In the genomic region with DNA sequence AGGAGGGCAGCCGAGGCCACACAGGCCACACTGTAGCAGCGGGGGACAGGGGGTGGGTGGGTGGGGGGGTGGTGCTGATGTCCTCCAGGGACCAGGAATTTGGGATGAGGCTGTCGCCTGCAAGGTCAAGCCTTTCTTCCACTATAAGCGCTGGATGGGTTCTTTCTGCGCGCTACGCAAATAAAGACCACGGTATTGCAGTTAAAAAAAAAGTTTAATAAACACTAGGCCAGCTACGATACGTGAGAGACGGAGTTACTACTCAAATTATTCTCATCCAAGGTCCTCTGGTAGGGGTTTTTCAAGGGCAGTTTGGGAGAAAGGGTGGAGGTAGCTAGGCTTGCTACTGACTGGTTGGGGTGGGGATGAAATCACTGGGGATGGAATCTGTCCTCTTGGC, we compare ENCODE assay signal across 8 cellular contexts. TPM values are rescaled to one million over a fixed set of nuclear protein-coding genes. Genes with fewer than 3 reads are reported as not detected.
DNase-seq lines count a peak whose midpoint lies in the region; ATAC-seq and TF ChIP-seq lines count a peak whose summit lies in the region.

No MANE protein-coding gene starts in this region.

- H3K4me2 ChIP-seq in neural progenitor cell = peak overlapping the region; percentile 92

- WGBS in HUES64 = 74% methylated on average over 9 of the region's 11 CpGs

- no peaks in the 10 kb centered on the region for H3K27me3 Mint-ChIP-seq in CD4-positive, alpha-beta memory T cell
- H3K27me3 Mint-ChIP-seq in neural progenitor cell (ENCODE audit: insufficient read depth, low read depth) = peaks cover 14% of the 10 kb centered on the region

- CTCF ChIA-PET in CD4-positive, alpha-beta memory T cell (lab: Charles Lee; ENCODE audit: partially characterized antibody) = interaction anchor here (1.7 kb wide), 1 partner anchor 132 kb away, joined by 5 read pairs; the partner anchor contains the start of gene ZNF136

- H3K4me1 Mint-ChIP-seq in CD4-positive, alpha-beta memory T cell = peaks cover 22 to 38% (median 30%) of the 10 kb centered on the region in 4 donors
- H3K4me1 Mint-ChIP-seq in neural progenitor cell = peaks cover 10% of the 10 kb centered on the region

- H3K27ac ChIP-seq in CD4-positive, alpha-beta memory T cell (ENCODE audit: low read depth, low read length) = peak overlapping the region; percentile 80
- no peak overlapping the region for H3K27ac ChIP-seq in HUES64 (ENCODE audit: low read depth, low read length)
- peak overlapping the region in 52 of 59 donors; percentile 17 to 95 (median 82) for H3K27ac ChIP-seq in dorsolateral prefrontal cortex
- H3K27ac ChIP-seq in neural progenitor cell = no peak overlapping the region

- H3K36me3 Mint-ChIP-seq in CD4-positive, alpha-beta memory T cell = peaks cover 9 to 28% of the 10 kb centered on the region in 2 donors
- H3K36me3 Mint-ChIP-seq in neural progenitor cell = peaks cover 21% of the 10 kb centered on the region

- TF ChIP-seq CTCF in dorsolateral prefrontal cortex (IDR thresholded peaks at IDR 0.05 in 54 of 56, conservative IDR thresholded peaks at IDR 0.05 in 2 of 56; ENCODE audit: low read depth in 1 of 56, partially characterized antibody in 56 of 56) (no peak), neural progenitor cell (IDR thresholded peaks at IDR 0.05) (no peak)

- no peaks in the 10 kb centered on the region for H3K27me3 ChIP-seq in CD4-positive, alpha-beta memory T cell (ENCODE audit: insufficient read depth, low read length)
- no peaks in the 10 kb centered on the region for H3K27me3 ChIP-seq in HUES64 (ENCODE audit: insufficient read depth, low read length)
- no peaks in the 10 kb centered on the region for H3K27me3 ChIP-seq in dorsolateral prefrontal cortex
- no peaks in the 10 kb centered on the region for H3K27me3 ChIP-seq in neural progenitor cell

- peak overlapping the region; percentile 68 to 99 (median 96) for H3K27ac Mint-ChIP-seq in CD4-positive, alpha-beta memory T cell
- peak overlapping the region; percentile 93 for H3K27ac Mint-ChIP-seq in neural progenitor cell

- peaks cover 0 to 1% (median 0%) of the 10 kb centered on the region in 8 donors for H3K9me3 Mint-ChIP-seq in CD4-positive, alpha-beta memory T cell
- H3K9me3 Mint-ChIP-seq in neural progenitor cell = peaks cover 54% of the 10 kb centered on the region

- POLR2A ChIA-PET in CD4-positive, alpha-beta memory T cell (lab: Charles Lee; ENCODE audit: partially characterized antibody) = interaction anchor here (0.6 to 8.9 kb wide), 12 partner anchors 15 to 878 kb away, joined by 3 to 148 read pairs (median 4); partner anchors contain the start of genes ZNF136, ZNF20, ZNF443 and ZNF490

- intact Hi-C loops in CD4-positive, alpha-beta memory T cell (cut with micrococcal nuclease) = loop anchor here (2.0 kb wide), 1 partner anchor 132 kb away; the partner anchor contains the start of gene ZNF136
- intact Hi-C loops in dorsolateral prefrontal cortex (cut with DNase I) = no loop called here

- peaks cover 30% of the 10 kb centered on the region for H3K4me1 ChIP-seq in CD4-positive, alpha-beta memory T cell (ENCODE audit: insufficient read depth, low read length)
- H3K4me1 ChIP-seq in HUES64 (ENCODE audit: insufficient read depth, low read length) (peaks cover 8% of the 10 kb centered on the region), neural progenitor cell (peaks cover 6% of the 10 kb centered on the region)

- H3K9me3 ChIP-seq in CD4-positive, alpha-beta memory T cell (ENCODE audit: control insufficient read depth in 1 of 2, low read length in 2 of 2) = no peaks in the 10 kb centered on the region
- H3K9me3 ChIP-seq in HUES64 (ENCODE audit: insufficient read depth, low read depth, low read length) (no peaks in the 10 kb centered on the region), neural progenitor cell (ENCODE audit: low read depth) (no peaks in the 10 kb centered on the region)

- ATAC-seq in GM19467 (IDR thresholded peaks at IDR 0.05; ENCODE audit: unreplicated experiment) (no peak), GM18909 (IDR thresholded peaks at IDR 0.05; ENCODE audit: poor library complexity, unreplicated experiment) (no peak)

- H2AFZ ChIP-seq in neural progenitor cell (replicated peaks) = peak overlapping the region; percentile 94

- peaks cover 38% of the 10 kb centered on the region for H3K79me2 ChIP-seq in neural progenitor cell (ENCODE audit: low read depth)

- no peak overlapping the region for H3K9ac ChIP-seq in HUES64 (ENCODE audit: low read depth, low read length)
- no peak overlapping the region for H3K9ac ChIP-seq in neural progenitor cell

- no peak for DNase-seq in CD4-positive, alpha-beta memory T cell
- DNase-seq in dorsolateral prefrontal cortex (no peak), neural progenitor cell (ENCODE audit: low spot score) (no peak)
- no peak for DNase-seq in activated CD8-positive, alpha-beta memory T cell treated with anti-CD3 and anti-CD28 coated beads for 24 hours
- no peak for DNase-seq in stimulated activated CD4-positive, alpha-beta T cell treated with anti-CD3 and anti-CD28 coated beads, Interleukin-1b, Interleukin-23, amount 100 ng/mL, for 48 hours

- peak overlapping the region; percentile 29 to 79 for H3K4me3 ChIP-seq in CD4-positive, alpha-beta memory T cell (ENCODE audit: low read length in 2 of 2)
- peak overlapping the region; percentile 86 for H3K4me3 ChIP-seq in HUES64 (ENCODE audit: low read length)
- H3K4me3 ChIP-seq in dorsolateral prefrontal cortex = peak overlapping the region; percentile 71 to 100 (median 97)
- peak overlapping the region; percentile 98 for H3K4me3 ChIP-seq in neural progenitor cell

- no peaks in the 10 kb centered on the region for H3K36me3 ChIP-seq in CD4-positive, alpha-beta memory T cell (ENCODE audit: insufficient read depth, low read length)
- peaks cover 4% of the 10 kb centered on the region; the same call in 1 of the 2 replicates for H3K36me3 ChIP-seq in HUES64 (ENCODE audit: insufficient read depth, low read length)
- no peaks in the 10 kb centered on the region for H3K36me3 ChIP-seq in neural progenitor cell

- H4K20me1 ChIP-seq in neural progenitor cell (ENCODE audit: low read depth) = no peaks in the 10 kb centered on the region

- peaks cover 13% of the 10 kb centered on the region for H3F3A ChIP-seq in neural progenitor cell (ENCODE audit: low read depth)

- H3K4me3 Mint-ChIP-seq in CD4-positive, alpha-beta memory T cell = peak overlapping the region; percentile 91 to 99 (median 98)
- peak overlapping the region; percentile 98 for H3K4me3 Mint-ChIP-seq in neural progenitor cell

RNA-seq across cellular contexts. Expression of gene ZNF44, which starts 0.5 kb away (rescaled TPM):
- 10 to 100 TPM; 62.2 TPM for total RNA-seq in CD4-positive, alpha-beta memory T cell
- polyA plus RNA-seq in CD4-positive, alpha-beta memory T cell = 10 to 100 TPM; 27.9 to 43.9 TPM
- polyA plus RNA-seq in HUES64 (2013, experiment 1 of 2) = 3.6 TPM
- polyA plus RNA-seq in HUES64 (2013, experiment 2 of 2) = 4.2 TPM
- total RNA-seq in dorsolateral prefrontal cortex (10 to 100 TPM in 119 of 120 experiments, 1 to 10 TPM in 1; 8.7 to 28.5 (median 16.1) TPM), neural progenitor cell (ENCODE audit: low replicate concordance) (6.9 and 7.3 TPM in 2 replicates)

RNA-seq across cellular contexts. Expression of gene ZNF563, which starts 38.2 kb away (rescaled TPM):
- total RNA-seq in CD4-positive, alpha-beta memory T cell = 10 to 100 TPM; 15.0 to 15.6 TPM
- 1 to 10 TPM; 5.4 to 6.9 TPM for polyA plus RNA-seq in CD4-positive, alpha-beta memory T cell
- polyA plus RNA-seq in HUES64 (2013, experiment 1 of 2) = 1.6 TPM
- polyA plus RNA-seq in HUES64 (2013, experiment 2 of 2) = 1.4 TPM
- total RNA-seq in dorsolateral prefrontal cortex (10 to 100 TPM in 1 of 120 experiments, 1 to 10 TPM in 119; 2.7 to 11.4 (median 5.3) TPM), neural progenitor cell (ENCODE audit: low replicate concordance) (2.6 and 3.7 TPM in 2 replicates)

Comparison
In these comparisons a context has a peak if more than half of its experiments do, and no peak if none do; other contexts are left out.
1. H3K27ac ChIP-seq: peak in CD4-positive, alpha-beta memory T cell (single experiment) and dorsolateral prefrontal cortex (52 of 59); none in HUES64 (single experiment) and neural progenitor cell (single experiment).
2. Peak in every context shown above with its lines, with median percentiles within 50 percentile points of each other: H3K4me3 ChIP-seq.